ENCODE assay signal across 11 cellular contexts in genomic region chr5:147530801-147531389, GRCh38. TPM values are rescaled to one million over a fixed set of nuclear protein-coding genes. Genes with fewer than 3 reads are reported as not detected.
DNase-seq lines count a peak whose midpoint lies in the region; ATAC-seq and TF ChIP-seq lines count a peak whose summit lies in the region.
"Had no signal": no experiment of that assay in that cellular context is flagged by ENCODE, and none has a peak within 500 bp of the region (broad histone marks: within the 10 kb centered on the region; RNA-seq: fewer than 3 reads in every experiment).

No MANE protein-coding gene starts in this region.

- DNase-seq in COLO829 (ENCODE audit: low spot score) = peak; percentile 90
- DNase-seq in dermis blood vessel endothelial cell = peak; percentile 91
- DNase-seq in myocyte (ENCODE audit: low read depth) = peak; percentile 40
- DNase-seq in NCI-H1930 (lab: John Stamatoyannopoulos, UW) = no peak
- no peak for DNase-seq in 8988T
- DNase-seq: activated CD8-positive, alpha-beta memory T cell treated with anti-CD3 and anti-CD28 coated beads, Interleukin-2, amount 10 ng/mL, durations not matched to agents 7 days and 5 days; CD4-positive, alpha-beta memory T cell; stimulated activated CD4-positive, alpha-beta T cell treated with anti-CD3 and anti-CD28 coated beads, Interleukin-4, amount 100 ng/mL, for 4 hours had no signal

- ATAC-seq in HG02759 (IDR thresholded peaks at IDR 0.05; ENCODE audit: unreplicated experiment) (no peak), GM18907 (IDR thresholded peaks at IDR 0.05; ENCODE audit: unreplicated experiment) (no peak)
- ATAC-seq: activated CD8-positive, alpha-beta memory T cell treated with anti-CD3 and anti-CD28 coated beads, Interleukin-2, amount 10 ng/mL, durations not matched to agents 7 days and 5 days had no signal

TF ChIP-seq in PFSK-1, 5 proteins besides CTCF, POLR2A, EP300 and RAD21:
- TF ChIP-seq SIN3A (IDR thresholded peaks at IDR 0.05; ENCODE audit: borderline replicate concordance, insufficient read depth, low read length) = peak; percentile 20; the same call in 1 of the 2 replicates
- no peak for TF ChIP-seq FOXP2 (optimal IDR thresholded peaks at IDR 0.05; ENCODE audit: borderline replicate concordance, extremely low read depth, extremely low read length, insufficient read depth)

RNA-seq across cellular contexts. Expression of gene DPYSL3, which starts 21.0 kb away (rescaled TPM):
- polyA plus RNA-seq in PFSK-1 (2012; ENCODE audit: insufficient read length, low read depth) = 40.7 TPM
- 37.1 and 50.0 TPM in 2 replicates for total RNA-seq in dermis blood vessel endothelial cell
- 16.4 and 21.0 TPM in 2 replicates for total RNA-seq in myocyte
- polyA plus RNA-seq in myocyte (2012) = 48.8 TPM
- polyA plus RNA-seq: CD4-positive, alpha-beta memory T cell had no signal

Comparison
In these comparisons a context has a peak if more than half of its experiments do, and no peak if none do; other contexts are left out.
1. DNase-seq: peak in COLO829 (single experiment), dermis blood vessel endothelial cell (single experiment) and myocyte (single experiment); none in NCI-H1930 (0 of 2) and 8988T (single experiment).